7 cellular contexts compared by ENCODE assay signal in the genomic region with DNA sequence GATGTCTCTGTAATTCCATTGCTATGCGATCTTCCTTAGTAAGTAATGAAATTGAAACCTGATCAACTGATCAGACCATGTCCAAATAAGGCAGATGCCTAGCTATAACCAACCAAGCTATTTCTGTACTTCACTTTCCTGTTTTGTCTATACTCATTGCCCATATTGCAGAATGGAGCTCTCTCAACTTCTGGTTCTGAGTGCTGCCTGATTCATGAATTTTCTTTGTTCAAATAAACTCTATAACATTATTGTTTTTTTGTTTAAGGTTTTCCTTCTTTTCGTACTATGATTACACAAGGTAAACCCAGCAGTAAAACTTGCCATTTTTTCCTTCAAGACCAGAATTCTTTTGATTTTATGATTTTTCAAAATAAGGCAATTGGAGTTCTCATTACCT.
"Had no signal": no experiment of that assay in that cellular context is flagged by ENCODE, and none has a peak within 500 bp of the region (broad histone marks: within the 10 kb centered on the region; RNA-seq: fewer than 3 reads in every experiment).

No MANE protein-coding gene starts in this region.

- DNase-seq: GOT3, H7, IMR-90, KG1 had no signal

- H3K4me1 ChIP-seq: HAP-1 had no signal

- ATAC-seq: HCT116, K562 had no signal

- H3K4me3 ChIP-seq: HAP-1, K562 had no signal

- H3K9me3 ChIP-seq: HAP-1 had no signal
